In genomic region chr18:14130804-14131203, GRCh38 we compare ENCODE assay signal across 8 cellular contexts. TPM values are rescaled to one million over a fixed set of nuclear protein-coding genes. Genes with fewer than 3 reads are reported as not detected.
DNase-seq lines count a peak whose midpoint lies in the region; ATAC-seq and TF ChIP-seq lines count a peak whose summit lies in the region.
"Not testable (repeated sequence)": the region's sequence is repeated elsewhere in the genome, so short reads cannot be mapped to it uniquely, and the experiment has no call there.

No MANE protein-coding gene starts in this region.

- not testable (repeated sequence) for ATAC-seq in activated CD4-positive, alpha-beta T cell treated with anti-CD3 and anti-CD28 coated beads for 36 hours; natural killer cell

- H3K27ac Mint-ChIP-seq in CD4-positive, alpha-beta memory T cell: peak overlapping the region in 4 of 7 donors; percentile 8 to 93 (median 56)
- not testable (repeated sequence) for H3K27ac Mint-ChIP-seq in activated CD4-positive, alpha-beta T cell treated with anti-CD3 and anti-CD28 coated beads for 36 hours; activated naive CD8-positive, alpha-beta T cell treated with anti-CD3 and anti-CD28 coated beads for 36 hours; natural killer cell; stimulated activated naive CD8-positive, alpha-beta T cell treated with anti-CD3 and anti-CD28 coated beads, Interleukin-15, Interleukin-2, amounts not matched to agents 100 ng/mL and 50 ng/mL, for 24 hours

- not testable (repeated sequence) for H3K4me1 ChIP-seq in CD4-positive, alpha-beta memory T cell (ENCODE audit: insufficient read depth, low read length); HAP-1

- H3K27ac ChIP-seq in CD4-positive, alpha-beta memory T cell (ENCODE audit: low read depth, low read length): not testable (repeated sequence)

- in situ Hi-C loops in HAP-1 (cut with MboI; ENCODE audit: low sequenced_read_pairs): not testable (repeated sequence)

- H3K4me3 ChIP-seq in CD4-positive, alpha-beta memory T cell (ENCODE audit: low read length in 2 of 2); fibroblast of villous mesenchyme (ENCODE audit: low read depth, low read length): not testable (repeated sequence)
- H3K4me3 ChIP-seq in HAP-1: peak overlapping the region; percentile 61

- not testable (repeated sequence) for H3K36me3 Mint-ChIP-seq in CD4-positive, alpha-beta memory T cell; activated CD4-positive, alpha-beta T cell treated with anti-CD3 and anti-CD28 coated beads for 36 hours (ENCODE audit: low read depth); activated naive CD8-positive, alpha-beta T cell treated with anti-CD3 and anti-CD28 coated beads for 36 hours; natural killer cell; stimulated activated naive CD8-positive, alpha-beta T cell treated with anti-CD3 and anti-CD28 coated beads, Interleukin-15, Interleukin-2, amounts not matched to agents 100 ng/mL and 50 ng/mL, for 24 hours (ENCODE audit: low read depth)

- CTCF ChIA-PET in CD4-positive, alpha-beta memory T cell (lab: Charles Lee; ENCODE audit: partially characterized antibody); activated CD4-positive, alpha-beta T cell treated with anti-CD3 and anti-CD28 coated beads for 36 hours (lab: Charles Lee): not testable (repeated sequence)

- intact Hi-C loops in CD4-positive, alpha-beta memory T cell (cut with micrococcal nuclease): loop anchor here (10.0 kb wide), 1 partner anchor 1756 kb away; the partner anchor contains the start of gene AFG3L2
- intact Hi-C loops in activated CD4-positive, alpha-beta T cell treated with anti-CD3 and anti-CD28 coated beads for 36 hours (cut with DNase I, micrococcal nuclease): loop anchor here in 1 of 2 experiments (10.0 kb wide), 1 partner anchor 396 kb away; no protein-coding TSS in a partner anchor
- intact Hi-C loops in natural killer cell (cut with micrococcal nuclease): not testable (repeated sequence)

- H3K27me3 ChIP-seq in CD4-positive, alpha-beta memory T cell (ENCODE audit: insufficient read depth, low read length); HAP-1 (ENCODE audit: low read depth): not testable (repeated sequence)

- H3K9me3 Mint-ChIP-seq in CD4-positive, alpha-beta memory T cell; activated CD4-positive, alpha-beta T cell treated with anti-CD3 and anti-CD28 coated beads for 36 hours (ENCODE audit: low read depth); activated naive CD8-positive, alpha-beta T cell treated with anti-CD3 and anti-CD28 coated beads for 36 hours; natural killer cell; stimulated activated naive CD8-positive, alpha-beta T cell treated with anti-CD3 and anti-CD28 coated beads, Interleukin-15, Interleukin-2, amounts not matched to agents 100 ng/mL and 50 ng/mL, for 24 hours: not testable (repeated sequence)

- peak overlapping the region in 6 of 8 donors; percentile 48 to 67 (median 64) for H3K4me3 Mint-ChIP-seq in CD4-positive, alpha-beta memory T cell
- H3K4me3 Mint-ChIP-seq in activated CD4-positive, alpha-beta T cell treated with anti-CD3 and anti-CD28 coated beads for 36 hours: peak overlapping the region; percentile 89
- H3K4me3 Mint-ChIP-seq in activated naive CD8-positive, alpha-beta T cell treated with anti-CD3 and anti-CD28 coated beads for 36 hours: peak overlapping the region; percentile 92
- H3K4me3 Mint-ChIP-seq in natural killer cell: peak overlapping the region; percentile 57
- peak overlapping the region; percentile 91 for H3K4me3 Mint-ChIP-seq in stimulated activated naive CD8-positive, alpha-beta T cell treated with anti-CD3 and anti-CD28 coated beads, Interleukin-15, Interleukin-2, amounts not matched to agents 100 ng/mL and 50 ng/mL, for 24 hours

- not testable (repeated sequence) for H3K27me3 Mint-ChIP-seq in CD4-positive, alpha-beta memory T cell; activated CD4-positive, alpha-beta T cell treated with anti-CD3 and anti-CD28 coated beads for 36 hours; activated naive CD8-positive, alpha-beta T cell treated with anti-CD3 and anti-CD28 coated beads for 36 hours; natural killer cell (ENCODE audit: low read depth in 2 of 2); stimulated activated naive CD8-positive, alpha-beta T cell treated with anti-CD3 and anti-CD28 coated beads, Interleukin-15, Interleukin-2, amounts not matched to agents 100 ng/mL and 50 ng/mL, for 24 hours

- TF ChIP-seq CTCF in fibroblast of villous mesenchyme (IDR thresholded peaks at IDR 0.05; ENCODE audit: insufficient read depth, low read depth, low read length); natural killer cell (IDR thresholded peaks at IDR 0.05): not testable (repeated sequence)

- POLR2A ChIA-PET in CD4-positive, alpha-beta memory T cell (lab: Charles Lee; ENCODE audit: partially characterized antibody); activated CD4-positive, alpha-beta T cell treated with anti-CD3 and anti-CD28 coated beads for 36 hours (lab: Charles Lee): not testable (repeated sequence)

- not testable (repeated sequence) for H3K9me3 ChIP-seq in CD4-positive, alpha-beta memory T cell (ENCODE audit: control insufficient read depth in 1 of 2, low read length in 2 of 2); HAP-1

- DNase-seq in CD4-positive, alpha-beta memory T cell; activated CD4-positive, alpha-beta T cell treated with anti-CD3 and anti-CD28 coated beads for 36 hours; activated naive CD8-positive, alpha-beta T cell treated with anti-CD3 and anti-CD28 coated beads for 36 hours; natural killer cell: not testable (repeated sequence)
- DNase-seq in HAP-1 (ENCODE audit: low spot score in 2 of 2) (peak; percentile 27 to 47), NCI-H69 (lab: John Stamatoyannopoulos, UW) (peak; percentile 17), fibroblast of villous mesenchyme (ENCODE audit: low read depth) (peak; percentile 35)

- not testable (repeated sequence) for H3K36me3 ChIP-seq in CD4-positive, alpha-beta memory T cell (ENCODE audit: insufficient read depth, low read length); HAP-1 (replicated peaks)

- H3K4me1 Mint-ChIP-seq in CD4-positive, alpha-beta memory T cell: peaks cover 13 to 29% (median 16%) of the 10 kb centered on the region in 4 donors
- peaks cover 15% of the 10 kb centered on the region for H3K4me1 Mint-ChIP-seq in activated CD4-positive, alpha-beta T cell treated with anti-CD3 and anti-CD28 coated beads for 36 hours
- peaks cover 18% of the 10 kb centered on the region for H3K4me1 Mint-ChIP-seq in activated naive CD8-positive, alpha-beta T cell treated with anti-CD3 and anti-CD28 coated beads for 36 hours
- H3K4me1 Mint-ChIP-seq in natural killer cell: peaks cover 0 to 12% of the 10 kb centered on the region in 2 donors
- H3K4me1 Mint-ChIP-seq in stimulated activated naive CD8-positive, alpha-beta T cell treated with anti-CD3 and anti-CD28 coated beads, Interleukin-15, Interleukin-2, amounts not matched to agents 100 ng/mL and 50 ng/mL, for 24 hours (ENCODE audit: low read depth): peaks cover 17% of the 10 kb centered on the region

RNA-seq across cellular contexts. Expression of gene ZNF519, which starts 1.4 kb away (rescaled TPM):
- 10 to 100 TPM; 13.6 to 15.4 TPM for total RNA-seq in CD4-positive, alpha-beta memory T cell
- polyA plus RNA-seq in CD4-positive, alpha-beta memory T cell: 1 to 10 TPM; 3.5 to 4.6 TPM
- total RNA-seq in activated CD4-positive, alpha-beta T cell treated with anti-CD3 and anti-CD28 coated beads for 36 hours: 10 to 100 TPM; 14.5 to 16.3 TPM
- total RNA-seq in activated naive CD8-positive, alpha-beta T cell treated with anti-CD3 and anti-CD28 coated beads for 36 hours: 10 to 100 TPM; 13.0 to 13.5 TPM
- total RNA-seq in fibroblast of villous mesenchyme (6.0 and 8.7 TPM in 2 replicates), natural killer cell (10 to 100 TPM in 1 of 3 donors, 1 to 10 TPM in 2; 7.7 to 11.4 (median 9.8) TPM)
